In genomic region chr14:95270203-95270602, GRCh38 we compare ENCODE assay signal across 16 cellular contexts.
"Had no signal": no experiment of that assay in that cellular context is flagged by ENCODE, and none has a peak within 500 bp of the region (broad histone marks: within the 10 kb centered on the region; RNA-seq: fewer than 3 reads in every experiment).

No MANE protein-coding gene starts in this region.

- H3K4me3 ChIP-seq: esophagus squamous epithelium, neural progenitor cell, ovary, right lobe of liver, spleen, stomach, testis had no signal

- H3K4me1 ChIP-seq: neural progenitor cell, testis had no signal

- H3K27me3 ChIP-seq: brain microvascular endothelial cell, esophagus squamous epithelium, neural progenitor cell, ovary, right lobe of liver, spleen, stomach, testis had no signal

- H3K27ac ChIP-seq: brain microvascular endothelial cell, esophagus squamous epithelium, neural progenitor cell, ovary, right lobe of liver, spleen, stomach, testis had no signal

- DNase-seq: activated naive CD4-positive, alpha-beta T cell; activated naive CD8-positive, alpha-beta T cell treated with anti-CD3 and anti-CD28 coated beads, Interleukin-2, amount 10 ng/mL, durations not matched to agents 7 days and 5 days; anterior cingulate cortex; brain microvascular endothelial cell; cortex of kidney; effector CD4-positive, alpha-beta T cell; esophagus squamous epithelium; glutamatergic neuron; midbrain; ovary; right lobe of liver; spleen; stomach; testis had no signal

- H3K9ac ChIP-seq: neural progenitor cell had no signal

- H3K36me3 ChIP-seq: brain microvascular endothelial cell, esophagus squamous epithelium, neural progenitor cell, ovary, right lobe of liver, spleen, stomach had no signal

- H3K9me3 ChIP-seq: esophagus squamous epithelium, ovary, right lobe of liver, spleen, stomach, testis had no signal

- ATAC-seq: activated CD4-positive, CD25-positive, alpha-beta regulatory T cell treated with anti-CD3 and anti-CD28 coated beads, Interleukin-2, amount 50 U/mL, for 24 hours; right lobe of liver had no signal

- H3K4me2 ChIP-seq: neural progenitor cell had no signal
